ENCODE assay signal across 21 cellular contexts in genomic region chr10:120827251-120827875, GRCh38. TPM values are rescaled to one million over a fixed set of nuclear protein-coding genes. Genes with fewer than 3 reads are reported as not detected.
A peak's percentile ranks its signal among the peaks of the same experiment; 100 is the strongest.
DNase-seq lines count a peak whose midpoint lies in the region; ATAC-seq and TF ChIP-seq lines count a peak whose summit lies in the region.
"Had no signal": no experiment of that assay in that cellular context is flagged by ENCODE, and none has a peak within 500 bp of the region (broad histone marks: within the 10 kb centered on the region; RNA-seq: fewer than 3 reads in every experiment).

No MANE protein-coding gene starts in this region.

- ATAC-seq in GM18867 (IDR thresholded peaks at IDR 0.05; ENCODE audit: unreplicated experiment): peak; percentile 86
- peak; percentile 87 for ATAC-seq in GM21529 (IDR thresholded peaks at IDR 0.05; ENCODE audit: unreplicated experiment)
- ATAC-seq in HG03039 (IDR thresholded peaks at IDR 0.05; ENCODE audit: unreplicated experiment): peak; percentile 67
- ATAC-seq in T-helper 17 cell: peak; percentile 35
- ATAC-seq: lower lobe of right lung had no signal

- no peak for TF ChIP-seq CTCF in prostate gland (IDR thresholded peaks at IDR 0.05)

- no peak for TF ChIP-seq POLR2A in prostate gland (IDR thresholded peaks at IDR 0.05)

- intact Hi-C loops in prostate gland (cut with DNase I): no loop called here

- no peak overlapping the region for H3K4me3 Mint-ChIP-seq in T-helper 17 cell
- H3K4me3 Mint-ChIP-seq: activated naive CD8-positive, alpha-beta T cell; nephron; T-helper 1 cell treated with Interleukin-12 subunit alpha and Interleukin-12 subunit beta and Interleukin-4 antibody, amounts not matched to agents 30 μg/mL and 1 μg/mL, for 36 hours had no signal

- H3K27ac Mint-ChIP-seq in T-helper 17 cell: no peak overlapping the region
- H3K27ac Mint-ChIP-seq: activated naive CD8-positive, alpha-beta T cell; nephron; T-helper 1 cell treated with Interleukin-12 subunit alpha and Interleukin-12 subunit beta and Interleukin-4 antibody, amounts not matched to agents 30 μg/mL and 1 μg/mL, for 36 hours had no signal

- no peak overlapping the region for H3K27ac ChIP-seq in prostate gland
- H3K27ac ChIP-seq: HL-60, KMS-11, lower lobe of right lung, right atrium auricular region, thyroid gland had no signal

- H3K36me3 Mint-ChIP-seq in T-helper 17 cell (ENCODE audit: low read depth): peaks cover 5% of the 10 kb centered on the region

- H3K27me3 ChIP-seq in prostate gland (replicated peaks; ENCODE audit: insufficient read depth): no peaks in the 10 kb centered on the region
- H3K27me3 ChIP-seq: right atrium auricular region, thyroid gland had no signal

- H3K4me1 Mint-ChIP-seq in T-helper 17 cell: peaks cover 9% of the 10 kb centered on the region

- no peak for DNase-seq in T-helper 17 cell
- DNase-seq in NCI-H2107 (lab: John Stamatoyannopoulos, UW): no peak
- DNase-seq in prostate gland (ENCODE audit: low spot score): no peak
- DNase-seq in NCI-H748 treated with DMSO at 0.1 percent for 48 hours (lab: John Stamatoyannopoulos, UW): no peak
- DNase-seq in NCI-H345 treated with DMSO at 0.1 percent for 48 hours (lab: John Stamatoyannopoulos, UW; ENCODE audit: unreplicated experiment): no peak
- DNase-seq: activated CD4-positive, alpha-beta T cell treated with anti-CD3 and anti-CD28 coated beads for 1 hour; activated T-cell treated with anti-CD3 and anti-CD28 coated beads for 4 hours; effector memory CD4-positive, alpha-beta T cell; lower lobe of right lung; NCI-H1436 treated with DMSO at 0.1 percent for 48 hours; NCI-H524 treated with DMSO at 0.1 percent for 48 hours; thyroid gland had no signal

- 71% methylated on average over 5 of the region's 5 CpGs for WGBS in prostate gland

- no peak overlapping the region for H3K4me3 ChIP-seq in prostate gland
- H3K4me3 ChIP-seq: lower lobe of right lung, right atrium auricular region, thyroid gland had no signal

- H3K4me1 ChIP-seq in prostate gland (replicated peaks): no peaks in the 10 kb centered on the region
- H3K4me1 ChIP-seq: lower lobe of right lung, right atrium auricular region, thyroid gland had no signal

- peaks cover 41% of the 10 kb centered on the region for H3K27me3 Mint-ChIP-seq in T-helper 17 cell

- H3K36me3 ChIP-seq in prostate gland: no peaks in the 10 kb centered on the region
- H3K36me3 ChIP-seq: lower lobe of right lung, right atrium auricular region, thyroid gland had no signal

- H3K9me3 ChIP-seq in T-helper 17 cell (ENCODE audit: control insufficient read depth, low read length, poor library complexity, severe bottlenecking) (no peaks in the 10 kb centered on the region), prostate gland (no peaks in the 10 kb centered on the region)
- H3K9me3 ChIP-seq: lower lobe of right lung, right atrium auricular region, thyroid gland had no signal

RNA-seq across cellular contexts. Expression of gene WDR11, which starts 23.8 kb away (rescaled TPM):
- 10 to 100 TPM; 31.6 to 35.3 TPM for total RNA-seq in T-helper 17 cell
- 10 to 100 TPM; 39.8 to 55.7 TPM for total RNA-seq in prostate gland

Comparison
In these comparisons a context has a peak if more than half of its experiments do, and no peak if none do; other contexts are left out.
1. ATAC-seq: peak in every context shown above with its lines; median percentile 87 in GM21529; 86 in GM18867; 67 in HG03039; 35 in T-helper 17 cell.